Comparison of ENCODE assay signal across 23 cellular contexts in genomic region chr16:17389392-17389791, GRCh38.
DNase-seq lines count a peak whose midpoint lies in the region; ATAC-seq and TF ChIP-seq lines count a peak whose summit lies in the region.
"Had no signal": no experiment of that assay in that cellular context is flagged by ENCODE, and none has a peak within 500 bp of the region (broad histone marks: within the 10 kb centered on the region; RNA-seq: fewer than 3 reads in every experiment).

No MANE protein-coding gene starts in this region.

- dilution Hi-C loops in mammary epithelial cell (cut with HindIII; ENCODE audit: low sequenced_read_pairs): no loop called here

- H3K4me3 ChIP-seq in GM23338 (no peak overlapping the region), mammary epithelial cell (replicated peaks in 1 of 3; ENCODE audit: insufficient read depth in 1 of 3, low read depth in 2 of 3, low read length in 3 of 3) (no peak overlapping the region), foreskin fibroblast (ENCODE audit: low read depth in 1 of 2, low read length in 2 of 2) (no peak overlapping the region), PC-3 (ENCODE audit: low read length) (no peak overlapping the region)
- H3K4me3 ChIP-seq: heart left ventricle, mucosa of descending colon, neural progenitor cell, skin epidermis had no signal

- intact Hi-C loops in mammary epithelial cell (cut with micrococcal nuclease): no loop called here
- intact Hi-C loops in PC-3 (cut with micrococcal nuclease): no loop called here

- DNase-seq in AG09319 (ENCODE audit: extremely low read depth, low read depth) (peak; percentile 66), GM23338 (ENCODE audit: low spot score) (no peak), mammary epithelial cell (peak; percentile 55), foreskin fibroblast (peak; percentile 76 to 90), PC-3 (no peak), GM20000 (ENCODE audit: low spot score) (no peak), NCI-H774 (lab: John Stamatoyannopoulos, UW) (no peak)
- DNase-seq: activated CD4-positive, alpha-beta T cell treated with anti-CD3 and anti-CD28 coated beads for 36 hours; activated CD8-positive, alpha-beta memory T cell treated with anti-CD3 and anti-CD28 coated beads, Interleukin-2, amount 10 ng/mL, durations not matched to agents 7 days and 5 days; activated naive CD8-positive, alpha-beta T cell treated with anti-CD3 and anti-CD28 coated beads, Interleukin-2, amount 10 ng/mL, durations not matched to agents 7 days and 5 days; DND-41; heart left ventricle; left ventricle myocardium superior; mucosa of descending colon; NCI-H2171 treated with DMSO at 0.1 percent for 48 hours; NCI-H526; stimulated activated CD4-positive, alpha-beta T cell treated with anti-CD3 and anti-CD28 coated beads, Interleukin-2, amount 100 ng/mL, for 48 hours; stimulated activated naive CD4-positive, alpha-beta T cell treated with Interleukin-2 at 50 U/mL for 16 hours had no signal

- H3K4me1 ChIP-seq in GM23338 (ENCODE audit: insufficient read depth) (peaks cover 86% of the 10 kb centered on the region), mammary epithelial cell (ENCODE audit: insufficient read depth, low read length) (no peaks in the 10 kb centered on the region), PC-3 (ENCODE audit: insufficient read depth, low read length) (no peaks in the 10 kb centered on the region)

- no peaks in the 10 kb centered on the region; the same call in 1 of the 2 replicates for H3K9me2 ChIP-seq in GM23338 (ENCODE audit: insufficient read depth)
- H3K9me2 ChIP-seq in PC-3 (replicated peaks; ENCODE audit: low read length): no peaks in the 10 kb centered on the region

- H3K79me2 ChIP-seq in GM23338 (replicated peaks; ENCODE audit: insufficient read depth) (peaks cover 67% of the 10 kb centered on the region), mammary epithelial cell (ENCODE audit: insufficient read depth, low read length) (no peaks in the 10 kb centered on the region), PC-3 (ENCODE audit: low read length) (no peaks in the 10 kb centered on the region)

- TF ChIP-seq CTCF in AG09319 (IDR thresholded peaks at IDR 0.05; ENCODE audit: low read depth, low read length) (no peak), GM23338 (conservative IDR thresholded peaks at IDR 0.05; ENCODE audit: low read depth in 2 of 2) (no peak), mammary epithelial cell (conservative IDR thresholded peaks at IDR 0.05 in 1 of 2, IDR thresholded peaks at IDR 0.05 in 1 of 2; ENCODE audit: extremely low read depth in 1 of 2, insufficient read depth in 1 of 2, low read depth in 1 of 2, low read length in 2 of 2) (no peak), foreskin fibroblast (IDR thresholded peaks at IDR 0.05; ENCODE audit: low read depth, low read length) (no peak), PC-3 (conservative IDR thresholded peaks at IDR 0.05; ENCODE audit: low read depth, low read length) (no peak), GM20000 (IDR thresholded peaks at IDR 0.05; ENCODE audit: extremely low read depth, missing control alignments) (no peak)

- H3K4me2 ChIP-seq in GM23338 (peak overlapping the region; percentile 47), mammary epithelial cell (ENCODE audit: insufficient read depth, low read depth, low read length) (no peak overlapping the region), PC-3 (ENCODE audit: low read length) (no peak overlapping the region)
- H3K4me2 ChIP-seq: neural progenitor cell had no signal

- H3K9me3 ChIP-seq in mammary epithelial cell (replicated peaks; ENCODE audit: insufficient read depth, low read length) (no peaks in the 10 kb centered on the region), PC-3 (ENCODE audit: low read length) (no peaks in the 10 kb centered on the region)
- H3K9me3 ChIP-seq: heart left ventricle, mucosa of descending colon had no signal

- no peak overlapping the region for H3K27ac Mint-ChIP-seq in GM23338
- H3K27ac Mint-ChIP-seq: activated CD4-positive, alpha-beta T cell treated with anti-CD3 and anti-CD28 coated beads for 36 hours; activated CD8-positive, alpha-beta memory T cell treated with anti-CD3 and anti-CD28 coated beads, Interleukin-2, amount 10 ng/mL, durations not matched to agents 7 days and 5 days; activated naive CD8-positive, alpha-beta T cell treated with anti-CD3 and anti-CD28 coated beads, Interleukin-2, amount 10 ng/mL, durations not matched to agents 7 days and 5 days; activated T-helper 2 cell treated with anti-CD3 and anti-CD28 coated beads, Interferon-gamma antibody, Interleukin-2, Interleukin-4, amounts not matched to agents 10 μg/mL and 5 μg/mL and 100 μg/mL, durations not matched to agents 14 hours and 24 hours and 36 hours; neural progenitor cell; progenitor cell of endocrine pancreas had no signal

- no peaks in the 10 kb centered on the region for H3K27me3 ChIP-seq in GM23338 (ENCODE audit: insufficient read depth)
- H3K27me3 ChIP-seq in mammary epithelial cell (ENCODE audit: insufficient read depth, low read length): no peaks in the 10 kb centered on the region
- H3K27me3 ChIP-seq in PC-3 (ENCODE audit: low read length): no peaks in the 10 kb centered on the region
- H3K27me3 ChIP-seq: heart left ventricle, neural progenitor cell had no signal

- ATAC-seq in GM23338: no peak
- no peak for ATAC-seq in PC-3
- ATAC-seq in HG02759 (IDR thresholded peaks at IDR 0.05; ENCODE audit: unreplicated experiment): no peak
- ATAC-seq: activated CD4-positive, alpha-beta T cell treated with anti-CD3 and anti-CD28 coated beads for 36 hours; activated CD8-positive, alpha-beta memory T cell treated with anti-CD3 and anti-CD28 coated beads, Interleukin-2, amount 10 ng/mL, durations not matched to agents 7 days and 5 days; heart left ventricle; left ventricle myocardium superior; mucosa of descending colon had no signal

- peaks cover 87% of the 10 kb centered on the region for H3K4me1 Mint-ChIP-seq in GM23338

- H3K36me3 ChIP-seq in GM23338 (ENCODE audit: insufficient read depth): no peaks in the 10 kb centered on the region
- no peaks in the 10 kb centered on the region for H3K36me3 ChIP-seq in mammary epithelial cell (ENCODE audit: insufficient read depth, low read length)
- no peaks in the 10 kb centered on the region for H3K36me3 ChIP-seq in PC-3 (ENCODE audit: low read depth, low read length)
- H3K36me3 ChIP-seq: heart left ventricle, neural progenitor cell had no signal

- no TSS peak for BruUV-seq in mammary epithelial cell (replicated peaks; lab: Mats Ljungman, UMichigan)
- no TSS peak for BruUV-seq in PC-3 (replicated peaks; lab: Mats Ljungman, UMichigan)

- H2AFZ ChIP-seq in GM23338 (no peak overlapping the region), mammary epithelial cell (ENCODE audit: low read depth, low read length) (no peak overlapping the region), PC-3 (ENCODE audit: low read length) (no peak overlapping the region)
- H2AFZ ChIP-seq: neural progenitor cell had no signal

- H3F3A ChIP-seq in GM23338 (replicated peaks; ENCODE audit: low read depth) (no peaks in the 10 kb centered on the region), PC-3 (ENCODE audit: low read length, unreplicated experiment) (no peaks in the 10 kb centered on the region)

- H3K36me3 Mint-ChIP-seq in GM23338 (ENCODE audit: low read depth): peaks cover 3% of the 10 kb centered on the region; the same call in 1 of the 3 replicates

- in situ Hi-C loops in mammary epithelial cell (cut with MboI; ENCODE audit: low sequenced_read_pairs in 2 of 2): no loop called here

- H4K20me1 ChIP-seq in GM23338 (replicated peaks; ENCODE audit: insufficient read depth) (no peaks in the 10 kb centered on the region), mammary epithelial cell (ENCODE audit: insufficient read depth, low read length) (no peaks in the 10 kb centered on the region), PC-3 (ENCODE audit: low read length) (no peaks in the 10 kb centered on the region)

- no peak overlapping the region for H3K4me3 Mint-ChIP-seq in GM23338
- H3K4me3 Mint-ChIP-seq: activated CD4-positive, alpha-beta T cell treated with anti-CD3 and anti-CD28 coated beads for 36 hours; activated CD8-positive, alpha-beta memory T cell treated with anti-CD3 and anti-CD28 coated beads, Interleukin-2, amount 10 ng/mL, durations not matched to agents 7 days and 5 days; activated naive CD8-positive, alpha-beta T cell treated with anti-CD3 and anti-CD28 coated beads, Interleukin-2, amount 10 ng/mL, durations not matched to agents 7 days and 5 days; neural progenitor cell had no signal

- H3K9ac ChIP-seq in mammary epithelial cell (ENCODE audit: insufficient read depth, low read length) (no peak overlapping the region), PC-3 (ENCODE audit: low read length) (no peak overlapping the region)
- H3K9ac ChIP-seq: neural progenitor cell had no signal

- POLR2A ChIA-PET in PC-3 (lab: Charles Lee; ENCODE audit: unreplicated experiment): no interaction called here

- CTCF ChIA-PET in mammary epithelial cell (lab: Charles Lee; ENCODE audit: low non-redundant PET) (no interaction called here), PC-3 (lab: Charles Lee) (no interaction called here)

- no peaks in the 10 kb centered on the region for H3K9me3 Mint-ChIP-seq in GM23338
- H3K9me3 Mint-ChIP-seq: activated T-helper 2 cell treated with anti-CD3 and anti-CD28 coated beads, Interferon-gamma antibody, Interleukin-2, Interleukin-4, amounts not matched to agents 10 μg/mL and 5 μg/mL and 100 μg/mL, durations not matched to agents 14 hours and 24 hours and 36 hours; neural progenitor cell had no signal

- 50% methylated on average over 4 of the region's 4 CpGs for WGBS in mammary epithelial cell (ENCODE audit: low coverage, missing lambda C conversion rate)

- H3K27ac ChIP-seq in GM23338 (ENCODE audit: low read depth) (no peak overlapping the region), mammary epithelial cell (ENCODE audit: insufficient read depth, low read depth, low read length) (no peak overlapping the region), PC-3 (ENCODE audit: low read length) (no peak overlapping the region)
- H3K27ac ChIP-seq: neural progenitor cell, skin epidermis had no signal

- H3K27me3 Mint-ChIP-seq in GM23338 (ENCODE audit: insufficient read depth, low read depth, poor library complexity): peaks cover 14% of the 10 kb centered on the region
- H3K27me3 Mint-ChIP-seq: activated CD4-positive, alpha-beta T cell treated with anti-CD3 and anti-CD28 coated beads for 36 hours; activated CD8-positive, alpha-beta memory T cell treated with anti-CD3 and anti-CD28 coated beads, Interleukin-2, amount 10 ng/mL, durations not matched to agents 7 days and 5 days; activated naive CD8-positive, alpha-beta T cell treated with anti-CD3 and anti-CD28 coated beads, Interleukin-2, amount 10 ng/mL, durations not matched to agents 7 days and 5 days had no signal

TF ChIP-seq in GM23338, 12 proteins besides CTCF, POLR2A, EP300 and RAD21 (continues in another document):
- TF ChIP-seq EZH2 (IDR thresholded peaks at IDR 0.05; ENCODE audit: low read depth, unreplicated experiment) (no peak), ZNF114 (CRISPR knock-in tag; IDR thresholded peaks at IDR 0.05) (no peak), ZNF331 (CRISPR knock-in tag; IDR thresholded peaks at IDR 0.05; ENCODE audit: low read depth) (no peak)

Comparison
In these comparisons a context has a peak if more than half of its experiments do, and no peak if none do; other contexts are left out.
1. DNase-seq: peak in AG09319 (single experiment), mammary epithelial cell (single experiment) and foreskin fibroblast (2 of 2); none in GM23338 (single experiment), PC-3 (single experiment), GM20000 (single experiment) and NCI-H774 (single experiment).